ENCODE assay signal across 1 cellular context in the genomic region with DNA sequence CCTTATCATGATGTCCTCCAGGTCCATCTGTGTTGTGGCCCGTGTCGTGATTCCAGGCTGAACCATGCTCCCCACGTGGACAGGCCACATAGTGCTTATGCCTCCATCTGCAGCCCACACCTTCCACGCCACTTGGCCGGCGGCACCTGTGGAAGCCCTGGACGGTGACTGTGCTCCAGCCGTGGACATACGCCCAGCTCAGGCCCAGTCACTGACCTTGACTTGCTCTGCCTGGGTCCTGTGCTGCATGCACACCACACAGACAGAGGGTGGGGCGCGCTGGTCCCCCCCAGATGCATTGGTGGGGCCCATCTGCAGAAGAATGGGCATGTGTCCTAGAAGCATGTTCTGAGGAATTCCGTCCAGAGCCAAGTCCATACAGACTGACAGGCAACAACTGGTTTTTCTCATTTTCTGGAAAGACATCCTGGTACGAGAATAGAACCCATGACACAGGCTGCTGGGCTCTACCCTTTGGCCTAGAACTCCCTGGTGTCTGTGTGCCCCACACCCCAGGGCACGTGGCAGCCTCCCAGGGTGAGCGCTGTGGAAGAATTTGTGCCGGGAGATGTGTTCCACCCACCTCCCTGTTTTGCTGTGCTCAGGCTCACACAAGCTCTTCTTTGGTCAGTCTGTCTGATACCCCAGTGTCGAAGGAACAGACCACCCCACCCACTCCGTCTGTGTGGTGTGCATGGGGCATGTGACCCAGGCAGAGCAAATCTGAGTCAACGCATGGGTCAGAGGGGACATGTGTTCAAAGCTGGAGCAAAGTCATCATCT.
A peak's percentile ranks its signal among the peaks of the same experiment; 100 is the strongest.
TF ChIP-seq lines count a peak whose summit lies in the region.

No MANE protein-coding gene starts in this region.

TF ChIP-seq in IMR-90, 13 proteins besides CTCF, POLR2A, EP300 and RAD21:
- no peak for TF ChIP-seq RCOR1 (IDR thresholded peaks at IDR 0.05; ENCODE audit: insufficient replicate concordance, low read length)
- TF ChIP-seq, protein P1, sequence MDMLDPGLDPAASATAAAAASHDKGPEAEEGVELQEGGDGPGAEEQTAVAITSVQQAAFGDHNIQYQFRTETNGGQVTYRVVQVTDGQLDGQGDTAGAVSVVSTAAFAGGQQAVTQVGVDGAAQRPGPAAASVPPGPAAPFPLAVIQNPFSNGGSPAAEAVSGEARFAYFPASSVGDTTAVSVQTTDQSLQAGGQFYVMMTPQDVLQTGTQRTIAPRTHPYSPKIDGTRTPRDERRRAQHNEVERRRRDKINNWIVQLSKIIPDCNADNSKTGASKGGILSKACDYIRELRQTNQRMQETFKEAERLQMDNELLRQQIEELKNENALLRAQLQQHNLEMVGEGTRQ (IDR thresholded peaks at IDR 0.05; ENCODE audit: low read depth, low read length) = 0 out of 2 replicates have a peak, but pooled peaks have one; percentile 40
